In genomic region chr17:8189041-8189710, GRCh38 we compare ENCODE assay signal across 6 cellular contexts. TPM values are rescaled to one million over a fixed set of nuclear protein-coding genes. Genes with fewer than 3 reads are reported as not detected.
DNase-seq lines count a peak whose midpoint lies in the region; ATAC-seq and TF ChIP-seq lines count a peak whose summit lies in the region.

No MANE protein-coding gene starts in this region.

- peak; percentile 26 for DNase-seq in stimulated activated CD4-positive, alpha-beta T cell treated with anti-CD3 and anti-CD28 coated beads, Interleukin-4, amount 100 ng/mL, for 1 hour
- no peak for DNase-seq in stimulated activated CD4-positive, alpha-beta T cell treated with anti-CD3 and anti-CD28 coated beads, Interleukin-12 subunit alpha, Interleukin-12 subunit beta, amount 100 ng/mL, for 4 hours
- DNase-seq in epithelial cell of proximal tubule (ENCODE audit: low read depth) = no peak
- DNase-seq in stimulated activated CD8-positive, alpha-beta memory T cell treated with anti-CD3 and anti-CD28 coated beads, Interleukin-4, amount 100 ng/mL, for 48 hours = peak; percentile 41
- no peak for DNase-seq in DMS114 treated with DMSO at 0.1 percent for 48 hours (lab: John Stamatoyannopoulos, UW; ENCODE audit: unreplicated experiment)

- ATAC-seq in GM18502 (IDR thresholded peaks at IDR 0.05; ENCODE audit: poor library complexity, unreplicated experiment) = no peak

- no peak for TF ChIP-seq CTCF in epithelial cell of proximal tubule (conservative IDR thresholded peaks at IDR 0.05; ENCODE audit: low read depth, low read length)

- peak overlapping the region; percentile 89 for H3K4me3 ChIP-seq in epithelial cell of proximal tubule (ENCODE audit: low read depth, low read length)

RNA-seq across cellular contexts. Expression of gene BORCS6, which starts 0.8 kb away (rescaled TPM):
- 9.5 and 11.4 TPM in 2 replicates for total RNA-seq in epithelial cell of proximal tubule

RNA-seq across cellular contexts. Expression of gene TMEM107, which starts 13.0 kb away (rescaled TPM):
- total RNA-seq in epithelial cell of proximal tubule = 16.9 and 24.3 TPM in 2 replicates

RNA-seq across cellular contexts. Expression of gene AURKB, which starts 21.2 kb away (rescaled TPM):
- total RNA-seq in epithelial cell of proximal tubule = 136 and 165 TPM in 2 replicates

RNA-seq across cellular contexts. Expression of gene VAMP2, which starts 26.4 kb away (rescaled TPM):
- total RNA-seq in epithelial cell of proximal tubule = 2.1 and 7.0 TPM in 2 replicates

RNA-seq across cellular contexts. Expression of gene PER1, which starts 37.0 kb away (rescaled TPM):
- 13.1 and 17.1 TPM in 2 replicates for total RNA-seq in epithelial cell of proximal tubule

Comparison
In these comparisons a context has a peak if more than half of its experiments do, and no peak if none do; other contexts are left out.
1. DNase-seq: peak in stimulated activated CD4-positive, alpha-beta T cell treated with anti-CD3 and anti-CD28 coated beads, Interleukin-4, amount 100 ng/mL, for 1 hour (single experiment) and stimulated activated CD8-positive, alpha-beta memory T cell treated with anti-CD3 and anti-CD28 coated beads, Interleukin-4, amount 100 ng/mL, for 48 hours (single experiment); none in stimulated activated CD4-positive, alpha-beta T cell treated with anti-CD3 and anti-CD28 coated beads, Interleukin-12 subunit alpha, Interleukin-12 subunit beta, amount 100 ng/mL, for 4 hours (single experiment), epithelial cell of proximal tubule (single experiment) and DMS114 treated with DMSO at 0.1 percent for 48 hours (single experiment).